ENCODE assay signal across 28 cellular contexts in genomic region chr1:44489481-44489880, GRCh38.
DNase-seq lines count a peak whose midpoint lies in the region; ATAC-seq and TF ChIP-seq lines count a peak whose summit lies in the region.
"Had no signal": no experiment of that assay in that cellular context is flagged by ENCODE, and none has a peak within 500 bp of the region (broad histone marks: within the 10 kb centered on the region; RNA-seq: fewer than 3 reads in every experiment).

No MANE protein-coding gene starts in this region.

- no peak overlapping the region for H3K4me3 Mint-ChIP-seq in HFFc6
- no peak overlapping the region for H3K4me3 Mint-ChIP-seq in naive thymus-derived CD4-positive, alpha-beta T cell
- H3K4me3 Mint-ChIP-seq: activated T-cell treated with anti-CD3 and anti-CD28 coated beads, Interleukin-2, amount 50 U/mL, for 4 hours; IgD-negative memory B cell; stimulated activated naive CD8-positive, alpha-beta T cell treated with anti-CD3 and anti-CD28 coated beads, Interleukin-15, amount 100 ng/mL, for 72 hours had no signal

- H2AK5ac ChIP-seq in neuronal stem cell (ENCODE audit: low read depth, low read length) = no peak overlapping the region

- H3K27ac ChIP-seq in neuronal stem cell (replicated peaks; ENCODE audit: low read length) (peak overlapping the region; percentile 54), right lobe of liver (no peak overlapping the region)
- no peak overlapping the region for H3K27ac ChIP-seq in naive thymus-derived CD4-positive, alpha-beta T cell (ENCODE audit: low read depth, low read length)
- H3K27ac ChIP-seq: C4-2B, epithelial cell of prostate, gastroesophageal sphincter, HL-60, upper lobe of left lung had no signal

- ATAC-seq in right lobe of liver = no peak
- ATAC-seq in naive thymus-derived CD4-positive, alpha-beta T cell = no peak
- ATAC-seq: activated T-cell treated with anti-CD3 and anti-CD28 coated beads, Interleukin-2, amount 50 U/mL, for 4 hours; gastroesophageal sphincter; right cardiac atrium; stimulated activated naive CD8-positive, alpha-beta T cell treated with anti-CD3 and anti-CD28 coated beads, Interleukin-15, amount 100 ng/mL, for 72 hours had no signal

- H3K27ac Mint-ChIP-seq in HFFc6 = no peak overlapping the region
- H3K27ac Mint-ChIP-seq in naive thymus-derived CD4-positive, alpha-beta T cell = no peak overlapping the region
- H3K27ac Mint-ChIP-seq: IgD-negative memory B cell; stimulated activated naive CD8-positive, alpha-beta T cell treated with anti-CD3 and anti-CD28 coated beads, Interleukin-15, amount 100 ng/mL, for 72 hours had no signal

- no peak overlapping the region for H4K8ac ChIP-seq in neuronal stem cell (ENCODE audit: low read depth, low read length)

- TF ChIP-seq CTCF in choroid plexus epithelial cell (conservative IDR thresholded peaks at IDR 0.05; ENCODE audit: low read depth, low read length) = no peak
- TF ChIP-seq CTCF in right lobe of liver (IDR thresholded peaks at IDR 0.05) = no peak
- no peak for TF ChIP-seq CTCF in HFFc6 (IDR thresholded peaks at IDR 0.05)

- no peak overlapping the region for H3K9ac ChIP-seq in neuronal stem cell (ENCODE audit: low read depth, low read length, poor library complexity)

- no peak overlapping the region for H2BK5ac ChIP-seq in neuronal stem cell (ENCODE audit: low read length)

- no CpG with 5 or more reads among the region's 5 CpGs for WGBS in neuronal stem cell (ENCODE audit: extremely low coverage in 2 of 2, insufficient read length in 2 of 2, insufficient replicate concordance in 1 of 2), 2 donors
- WGBS in right lobe of liver (ENCODE audit: insufficient coverage, low coverage, low lambda C conversion rate, missing lambda C conversion rate) = 60% methylated on average over 5 of the region's 5 CpGs

- H3K36me3 ChIP-seq in neuronal stem cell (replicated peaks in 1 of 2; ENCODE audit: control insufficient read depth in 2 of 2, insufficient read depth in 2 of 2, low read length in 2 of 2) = peaks cover 0 to 1% of the 10 kb centered on the region in 2 donors
- H3K36me3 ChIP-seq in right lobe of liver = no peaks in the 10 kb centered on the region
- no peaks in the 10 kb centered on the region for H3K36me3 ChIP-seq in naive thymus-derived CD4-positive, alpha-beta T cell (ENCODE audit: control insufficient read depth in 2 of 3, insufficient read depth in 3 of 3, low read length in 3 of 3)
- H3K36me3 ChIP-seq: gastroesophageal sphincter, MG63, upper lobe of left lung had no signal

- no peak overlapping the region for H4K91ac ChIP-seq in neuronal stem cell (ENCODE audit: low read depth, low read length, poor library complexity)

- H2BK120ac ChIP-seq in neuronal stem cell (ENCODE audit: low read depth, low read length) = no peak overlapping the region

- H3K18ac ChIP-seq in neuronal stem cell (ENCODE audit: low read length) = no peak overlapping the region

- no peak overlapping the region for H3K14ac ChIP-seq in neuronal stem cell (ENCODE audit: low read length)

- H3K9me3 Mint-ChIP-seq in HFFc6 = no peaks in the 10 kb centered on the region
- H3K9me3 Mint-ChIP-seq in naive thymus-derived CD4-positive, alpha-beta T cell = peaks cover 0 to 6% (median 5%) of the 10 kb centered on the region in 11 donors

- H3K4me1 Mint-ChIP-seq in HFFc6 (ENCODE audit: low read depth) = peaks cover 37% of the 10 kb centered on the region
- H3K4me1 Mint-ChIP-seq in naive thymus-derived CD4-positive, alpha-beta T cell = no peaks in the 10 kb centered on the region
- H3K4me1 Mint-ChIP-seq: stimulated activated naive CD8-positive, alpha-beta T cell treated with anti-CD3 and anti-CD28 coated beads, Interleukin-15, amount 100 ng/mL, for 72 hours had no signal

- H3K4me2 ChIP-seq in neuronal stem cell (ENCODE audit: insufficient read depth, low read length, poor library complexity, severe bottlenecking) = no peak overlapping the region

- H2AFZ ChIP-seq in neuronal stem cell (ENCODE audit: low read length) = no peak overlapping the region

- H3K4me3 ChIP-seq in choroid plexus epithelial cell (ENCODE audit: low read depth, low read length) (no peak overlapping the region), neuronal stem cell (ENCODE audit: low read length in 2 of 2) (no peak overlapping the region), right lobe of liver (no peak overlapping the region)
- H3K4me3 ChIP-seq in naive thymus-derived CD4-positive, alpha-beta T cell (ENCODE audit: low read length) = no peak overlapping the region
- H3K4me3 ChIP-seq: gastroesophageal sphincter, lung, MG63, upper lobe of left lung had no signal

- no peak overlapping the region for H2BK12ac ChIP-seq in neuronal stem cell (ENCODE audit: low read length)

- H2BK15ac ChIP-seq in neuronal stem cell (ENCODE audit: low read length) = no peak overlapping the region

- H3K9me3 ChIP-seq in neuronal stem cell (replicated peaks in 1 of 2; ENCODE audit: control insufficient read depth in 2 of 2, insufficient read depth in 1 of 2, low read depth in 1 of 2, low read length in 2 of 2) (peaks cover 0 to 23% of the 10 kb centered on the region in 2 donors), right lobe of liver (no peaks in the 10 kb centered on the region)
- no peaks in the 10 kb centered on the region for H3K9me3 ChIP-seq in naive thymus-derived CD4-positive, alpha-beta T cell (ENCODE audit: control insufficient read depth in 2 of 3, low read length in 3 of 3)
- H3K9me3 ChIP-seq: gastroesophageal sphincter, upper lobe of left lung had no signal

- H3K27me3 Mint-ChIP-seq in HFFc6 (ENCODE audit: insufficient read depth) = peaks cover 12% of the 10 kb centered on the region; the same call in 1 of the 2 replicates
- H3K27me3 Mint-ChIP-seq in naive thymus-derived CD4-positive, alpha-beta T cell = peaks cover 15 to 35% (median 28%) of the 10 kb centered on the region in 5 donors

- CTCF ChIA-PET in naive thymus-derived CD4-positive, alpha-beta T cell (lab: Charles Lee) = no interaction called here

- peaks cover 11 to 18% of the 10 kb centered on the region in 2 donors for H3K4me1 ChIP-seq in neuronal stem cell (ENCODE audit: control insufficient read depth in 2 of 2, insufficient read depth in 1 of 2, low read depth in 1 of 2, low read length in 2 of 2)
- H3K4me1 ChIP-seq in right lobe of liver = no peaks in the 10 kb centered on the region
- no peaks in the 10 kb centered on the region for H3K4me1 ChIP-seq in naive thymus-derived CD4-positive, alpha-beta T cell (ENCODE audit: control insufficient read depth in 2 of 2, insufficient read depth in 2 of 2, low read length in 2 of 2)

- H3K4ac ChIP-seq in neuronal stem cell (ENCODE audit: low read length) = no peak overlapping the region

- intact Hi-C loops in right lobe of liver (cut with DNase I) = no loop called here
- intact Hi-C loops in naive thymus-derived CD4-positive, alpha-beta T cell (cut with micrococcal nuclease) = no loop called here

- H3K79me1 ChIP-seq in neuronal stem cell (ENCODE audit: low read depth, low read length) = no peaks in the 10 kb centered on the region

- peak; percentile 65 for DNase-seq in ELR (ENCODE audit: low read depth)
- peak; percentile 95 for DNase-seq in NCI-H226
- DNase-seq in choroid plexus epithelial cell (ENCODE audit: low read depth) = peak; percentile 84
- DNase-seq in neuronal stem cell (ENCODE audit: low spot score) = peak; percentile 31
- no peak for DNase-seq in right lobe of liver
- no peak for DNase-seq in HFFc6
- no peak for DNase-seq in NCI-H187 (lab: John Stamatoyannopoulos, UW)
- DNase-seq in naive thymus-derived CD4-positive, alpha-beta T cell = no peak
- DNase-seq: activated CD4-positive, CD25-positive, alpha-beta regulatory T cell treated with anti-CD3 and anti-CD28 coated beads, Interleukin-2, amount 50 U/mL, for 72 hours; activated CD8-positive, alpha-beta memory T cell treated with anti-CD3 and anti-CD28 coated beads for 24 hours; activated naive CD4-positive, alpha-beta T cell treated with Interleukin-2 at 50 U/mL for 16 hours; activated T-cell treated with anti-CD3 and anti-CD28 coated beads, Interleukin-2, amount 50 U/mL, for 4 hours; anterior cingulate cortex; GOT3; MG63; NCI-H1436; NCI-H526; right cardiac atrium; Right ventricle myocardium superior; stimulated activated naive CD8-positive, alpha-beta T cell treated with anti-CD3 and anti-CD28 coated beads, Interleukin-15, amount 100 ng/mL, for 72 hours; T-helper 9 cell; upper lobe of left lung had no signal

- POLR2A ChIA-PET in naive thymus-derived CD4-positive, alpha-beta T cell (lab: Charles Lee) = no interaction called here

- no peak for TF ChIP-seq POLR2A in right lobe of liver (IDR thresholded peaks at IDR 0.05)

- no peak overlapping the region for H3K23ac ChIP-seq in neuronal stem cell (ENCODE audit: low read depth, low read length, poor library complexity)

- no peaks in the 10 kb centered on the region for H3K36me3 Mint-ChIP-seq in HFFc6 (ENCODE audit: low read depth)
- H3K36me3 Mint-ChIP-seq in naive thymus-derived CD4-positive, alpha-beta T cell = peaks cover 0 to 4% (median 0%) of the 10 kb centered on the region in 5 donors
- H3K36me3 Mint-ChIP-seq: IgD-negative memory B cell had no signal

- H3K27me3 ChIP-seq in neuronal stem cell (ENCODE audit: control insufficient read depth in 3 of 3, insufficient read depth in 3 of 3, low read depth in 1 of 3, low read length in 3 of 3) (no peaks in the 10 kb centered on the region), right lobe of liver (no peaks in the 10 kb centered on the region)
- H3K27me3 ChIP-seq in naive thymus-derived CD4-positive, alpha-beta T cell (ENCODE audit: control insufficient read depth in 2 of 2, insufficient read depth in 2 of 2, low read length in 2 of 2) = no peaks in the 10 kb centered on the region
- H3K27me3 ChIP-seq: MG63, upper lobe of left lung had no signal

Comparison
In these comparisons a context has a peak if more than half of its experiments do, and no peak if none do; other contexts are left out.
1. DNase-seq: peak in ELR (single experiment), NCI-H226 (single experiment), choroid plexus epithelial cell (single experiment) and neuronal stem cell (single experiment); none in right lobe of liver (0 of 3), HFFc6 (single experiment), NCI-H187 (0 of 2) and naive thymus-derived CD4-positive, alpha-beta T cell (0 of 9).